ENCODE assay signal across 11 cellular contexts in genomic region chr18:37567061-37567993, GRCh38. TPM values are rescaled to one million over a fixed set of nuclear protein-coding genes. Genes with fewer than 3 reads are reported as not detected.
DNase-seq lines count a peak whose midpoint lies in the region; ATAC-seq and TF ChIP-seq lines count a peak whose summit lies in the region.
"Had no signal": no experiment of that assay in that cellular context is flagged by ENCODE, and none has a peak within 500 bp of the region (broad histone marks: within the 10 kb centered on the region; RNA-seq: fewer than 3 reads in every experiment).

No MANE protein-coding gene starts in this region.

- H3K4me3 ChIP-seq in SK-N-SH (ENCODE audit: low read depth in 2 of 2, low read length in 1 of 2), result peak overlapping the region; percentile 46 to 54
- peak overlapping the region; percentile 36 for H3K4me3 ChIP-seq in astrocyte of the cerebellum (ENCODE audit: low read depth, low read length)
- peak overlapping the region; percentile 27 to 46 for H3K4me3 ChIP-seq in left lung
- H3K4me3 ChIP-seq in thymus (ENCODE audit: low read length), result peak overlapping the region; percentile 31

- ATAC-seq in SK-N-SH treated with all-trans-retinoic acid at 6 μM for 48 hours, result no peak
- ATAC-seq in left lung, result no peak

- H3K9me2 ChIP-seq in SK-N-SH, result no peaks in the 10 kb centered on the region

- TF ChIP-seq RAD21 in SK-N-SH (IDR thresholded peaks at IDR 0.05; ENCODE audit: low read length), result no peak

- no peaks in the 10 kb centered on the region for H3K36me3 ChIP-seq in SK-N-SH (replicated peaks in 1 of 2; ENCODE audit: control insufficient read depth in 1 of 2, insufficient read depth in 2 of 2, low read length in 1 of 2)
- H3K36me3 ChIP-seq in left lung, result no peaks in the 10 kb centered on the region
- H3K36me3 ChIP-seq in thymus (ENCODE audit: control insufficient read depth, insufficient read depth), result no peaks in the 10 kb centered on the region

- H3K4me2 ChIP-seq in SK-N-SH, result peak overlapping the region; percentile 81

- WGBS in SK-N-SH (ENCODE audit: low lambda C conversion rate), result 48% methylated on average over 20 of the region's 72 CpGs
- 5% methylated on average over 72 of the region's 72 CpGs for WGBS in thymus

- in situ Hi-C loops in astrocyte of the cerebellum (cut with HindIII; ENCODE audit: low sequenced_read_pairs), result no loop called here

- TF ChIP-seq CTCF in SK-N-SH (IDR thresholded peaks at IDR 0.05), result no peak
- TF ChIP-seq CTCF in astrocyte of the cerebellum (IDR thresholded peaks at IDR 0.05; ENCODE audit: low read depth, low read length, missing control alignments), result no peak
- no peak for TF ChIP-seq CTCF in left lung (IDR thresholded peaks at IDR 0.05)

- H2AFZ ChIP-seq in SK-N-SH (ENCODE audit: low read depth), result 0 out of 2 replicates have a peak overlapping the region, but pooled peaks have one; percentile 63

- CTCF ChIA-PET in SK-N-SH (lab: Yijun Ruan, JAX), result interaction anchor here (1.4 to 3.0 kb wide), 7 partner anchors 10 to 212 kb away, joined by 3 to 9 read pairs (median 4); no protein-coding TSS in a partner anchor

- no peak overlapping the region for H3K9ac ChIP-seq in SK-N-SH

- H3K79me2 ChIP-seq in SK-N-SH (ENCODE audit: insufficient read depth), result no peaks in the 10 kb centered on the region

- POLR2A ChIA-PET in SK-N-SH (lab: Yijun Ruan, JAX), result interaction anchor here (0.6 to 1.4 kb wide), 6 partner anchors 8 to 730 kb away, joined by 3 to 9 read pairs (median 3); no protein-coding TSS in a partner anchor

- H3K9me3 ChIP-seq in SK-N-SH, result no peaks in the 10 kb centered on the region
- H3K9me3 ChIP-seq in left lung, result no peaks in the 10 kb centered on the region
- no peaks in the 10 kb centered on the region for H3K9me3 ChIP-seq in thymus (ENCODE audit: control insufficient read depth)

- H3K27me3 ChIP-seq in SK-N-SH (ENCODE audit: insufficient read depth), result peaks cover 18% of the 10 kb centered on the region
- H3K27me3 ChIP-seq in left lung, result peaks cover 58 to 95% of the 10 kb centered on the region in 2 donors
- H3K27me3 ChIP-seq in thymus (ENCODE audit: control insufficient read depth, insufficient read depth), result peaks cover 50% of the 10 kb centered on the region

- H3K27ac ChIP-seq in SK-N-SH (ENCODE audit: low read depth in 2 of 2, low read length in 1 of 2), result no peak overlapping the region; a peak in 1 of 4 replicates
- no peak overlapping the region for H3K27ac ChIP-seq in left lung
- H3K27ac ChIP-seq in thymus (ENCODE audit: low read depth), result no peak overlapping the region
- H3K27ac ChIP-seq: C4-2B had no signal

- DNase-seq in SK-N-SH, result peak; percentile 75
- no peak for DNase-seq in astrocyte of the cerebellum (ENCODE audit: low read depth)
- DNase-seq in left lung, result peak in 1 of 2 donors; percentile 76
- no peak for DNase-seq in NK-92 treated with Interleukin-12 subunit alpha and Interleukin-12 subunit beta, amount 100 ng/mL, for 24 hours (lab: John Stamatoyannopoulos, UW)
- no peak for DNase-seq in midbrain (lab: John Stamatoyannopoulos, UW)
- DNase-seq in occipital lobe (lab: John Stamatoyannopoulos, UW), result no peak
- DNase-seq: activated naive CD4-positive, alpha-beta T cell had no signal

- peaks cover 0 to 10% of the 10 kb centered on the region in 2 experiments; a peak in 2 of 4 replicates for H3K4me1 ChIP-seq in SK-N-SH (ENCODE audit: control insufficient read depth in 1 of 2, insufficient read depth in 2 of 2, low read depth in 1 of 2, low read length in 1 of 2)
- peaks cover 8 to 27% of the 10 kb centered on the region in 2 donors for H3K4me1 ChIP-seq in left lung
- H3K4me1 ChIP-seq in thymus (ENCODE audit: control insufficient read depth, insufficient read depth, low read length), result no peaks in the 10 kb centered on the region

- no peak for TF ChIP-seq EP300 in SK-N-SH (IDR thresholded peaks at IDR 0.05; ENCODE audit: borderline replicate concordance in 1 of 2, low read depth in 1 of 2, low read length in 1 of 2)

- no peaks in the 10 kb centered on the region for H3F3A ChIP-seq in SK-N-SH (replicated peaks; ENCODE audit: insufficient read depth)

- intact Hi-C loops in left lung (cut with DNase I), result no loop called here

- no peaks in the 10 kb centered on the region for H4K20me1 ChIP-seq in SK-N-SH (ENCODE audit: insufficient read depth)

TF ChIP-seq in SK-N-SH, 30 proteins besides CTCF, POLR2A, EP300 and RAD21:
- TF ChIP-seq NRF1 (IDR thresholded peaks at IDR 0.05; ENCODE audit: low read depth, low read length) (no peak), POLR2AphosphoS5 (IDR thresholded peaks at IDR 0.05; ENCODE audit: low read depth, low read length) (no peak), MXI1 (IDR thresholded peaks at IDR 0.05; ENCODE audit: low read depth, low read length) (no peak), IRF3 (IDR thresholded peaks at IDR 0.05; ENCODE audit: low read depth, low read length) (no peak), FOXM1 (IDR thresholded peaks at IDR 0.05; ENCODE audit: low read depth) (no peak), GABPA (IDR thresholded peaks at IDR 0.05; ENCODE audit: low read depth) (no peak)

TF ChIP-seq in SK-N-SH treated with all-trans-retinoic acid at 6 μM for 48 hours, 23 proteins besides CTCF, POLR2A, EP300 and RAD21 (continues in another document):
- TF ChIP-seq ZNF8 (CRISPR knock-in tag; IDR thresholded peaks at IDR 0.05) (no peak), CSDC2 (CRISPR knock-in tag; IDR thresholded peaks at IDR 0.05) (no peak), OSR1 (CRISPR knock-in tag; IDR thresholded peaks at IDR 0.05) (no peak), TOX (CRISPR knock-in tag; IDR thresholded peaks at IDR 0.05; ENCODE audit: borderline replicate concordance) (no peak), PATZ1 (CRISPR knock-in tag; IDR thresholded peaks at IDR 0.05; ENCODE audit: borderline replicate concordance) (no peak), ZC3H10 (CRISPR knock-in tag; IDR thresholded peaks at IDR 0.05) (no peak), ZFP3 (CRISPR knock-in tag; IDR thresholded peaks at IDR 0.05) (no peak), TCF4 (CRISPR knock-in tag; IDR thresholded peaks at IDR 0.05; ENCODE audit: borderline replicate concordance) (no peak), ISL1 (CRISPR knock-in tag; IDR thresholded peaks at IDR 0.05) (no peak), ZNF565 (CRISPR knock-in tag; conservative IDR thresholded peaks at IDR 0.05; ENCODE audit: low read depth) (no peak), POU6F1 (CRISPR knock-in tag; IDR thresholded peaks at IDR 0.05; ENCODE audit: borderline replicate concordance, low read depth) (no peak), TSHZ2 (CRISPR knock-in tag; IDR thresholded peaks at IDR 0.05) (no peak)

RNA-seq across cellular contexts. Expression of gene CELF4, which starts 1.7 kb away (rescaled TPM):
- 0.26 and 0.63 TPM in 2 replicates for polyA plus RNA-seq in SK-N-SH (2012; rRNA removed)
- polyA plus RNA-seq in SK-N-SH (2012; cell fraction: cytosol; rRNA removed), result 0.17 and 0.71 TPM in 2 replicates
- polyA plus RNA-seq in SK-N-SH (2012; cell fraction: nucleus; rRNA removed), result 0.30 and 0.83 TPM in 2 replicates
- total RNA-seq in left lung, result 1 to 10 TPM; 1.1 to 2.1 TPM
- polyA plus RNA-seq in thymus, result 0.39 TPM
- 60.7 TPM for total RNA-seq in occipital lobe
- total RNA-seq: renal cortical epithelial cell had no signal

Comparison
In these comparisons a context has a peak if more than half of its experiments do, and no peak if none do; other contexts are left out.
1. RNA of gene CELF4, which starts 1.7 kb away (total RNA-seq): 60.7 TPM in occipital lobe (single experiment); 1.1 to 2.1 TPM in left lung; every median in the first group is over 10 times any median in the second.
2. Peak in every context shown above with its lines, with median percentiles within 50 percentile points of each other: H3K4me3 ChIP-seq.